In the genomic region with DNA sequence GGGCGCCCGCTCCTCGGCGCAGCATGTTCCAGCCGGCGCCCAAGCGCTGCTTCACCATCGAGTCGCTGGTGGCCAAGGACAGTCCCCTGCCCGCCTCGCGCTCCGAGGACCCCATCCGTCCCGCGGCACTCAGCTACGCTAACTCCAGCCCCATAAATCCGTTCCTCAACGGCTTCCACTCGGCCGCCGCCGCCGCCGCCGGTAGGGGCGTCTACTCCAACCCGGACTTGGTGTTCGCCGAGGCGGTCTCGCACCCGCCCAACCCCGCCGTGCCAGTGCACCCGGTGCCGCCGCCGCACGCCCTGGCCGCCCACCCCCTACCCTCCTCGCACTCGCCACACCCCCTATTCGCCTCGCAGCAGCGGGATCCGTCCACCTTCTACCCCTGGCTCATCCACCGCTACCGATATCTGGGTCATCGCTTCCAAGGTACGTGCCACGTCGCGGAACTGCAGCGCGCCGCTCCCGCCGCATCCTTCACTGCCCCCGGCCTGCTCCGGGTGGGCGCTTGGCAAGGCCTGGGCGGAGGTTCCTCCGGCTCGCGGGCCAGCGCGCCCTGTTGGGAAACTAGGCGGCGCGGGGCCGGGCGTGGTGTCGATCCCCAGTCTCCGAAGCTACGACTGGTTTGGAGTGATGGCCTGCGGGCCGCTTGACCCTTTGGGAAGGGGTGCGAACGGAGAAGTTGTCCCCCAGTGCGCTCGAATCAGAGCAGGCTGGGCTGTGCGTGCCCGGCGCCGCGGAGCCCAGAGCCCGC, we compare ENCODE assay signal across 8 cellular contexts. TPM values are rescaled to one million over a fixed set of nuclear protein-coding genes. Genes with fewer than 3 reads are reported as not detected.
DNase-seq lines count a peak whose midpoint lies in the region; TF ChIP-seq lines count a peak whose summit lies in the region.

No MANE protein-coding gene starts in this region.

- peaks cover 67% of the 10 kb centered on the region for H3K27me3 Mint-ChIP-seq in chondrocyte (ENCODE audit: low read depth)

- H3K9me3 Mint-ChIP-seq in chondrocyte (ENCODE audit: low read depth): no peaks in the 10 kb centered on the region

- peak overlapping the region; percentile 18 for H3K4me3 ChIP-seq in mesodermal cell (ENCODE audit: extremely low read depth, insufficient read depth, low read length, poor library complexity, severe bottlenecking)

- H3K27ac ChIP-seq in mesodermal cell (ENCODE audit: low read depth, low read length, severe bottlenecking): no peak overlapping the region

- peaks cover 40% of the 10 kb centered on the region for H3K4me1 Mint-ChIP-seq in chondrocyte (ENCODE audit: low read depth)

- WGBS in mesodermal cell (ENCODE audit: insufficient coverage in 2 of 2), 2 experiments: 0% methylated on average over 79 to 87 of the region's 88 CpGs

- peak; percentile 42 for TF ChIP-seq CTCF in chondrocyte (IDR thresholded peaks at IDR 0.05)

- H3K27ac Mint-ChIP-seq in chondrocyte (ENCODE audit: unreplicated experiment): no peak overlapping the region

- peaks cover 27% of the 10 kb centered on the region for H3K4me1 ChIP-seq in mesodermal cell (ENCODE audit: control insufficient read depth, insufficient read depth, low read length, poor library complexity, severe bottlenecking)

- DNase-seq in stimulated activated CD4-positive, alpha-beta T cell treated with anti-CD3 and anti-CD28 coated beads, TNF-alpha, amount 100 ng/mL, for 24 hours (ENCODE audit: low read depth in 3 of 3): peak in 2 of 3 experiments; percentile 9 to 42
- DNase-seq in stimulated activated CD4-positive, alpha-beta T cell treated with anti-CD3 and anti-CD28 coated beads, Interleukin-12 subunit alpha, Interleukin-12 subunit beta, amount 100 ng/mL, for 4 hours: no peak
- DNase-seq in chondrocyte (ENCODE audit: low spot score) (no peak), DMS53 (lab: John Stamatoyannopoulos, UW) (no peak), DMS53 treated with DMSO at 0.1 percent for 48 hours (lab: John Stamatoyannopoulos, UW; ENCODE audit: unreplicated experiment) (no peak), NCI-H345 (lab: John Stamatoyannopoulos, UW) (no peak), COLO668 (lab: John Stamatoyannopoulos, UW; ENCODE audit: unreplicated experiment) (no peak)

- H3K36me3 ChIP-seq in mesodermal cell (ENCODE audit: control insufficient read depth, insufficient read depth, low read length): no peaks in the 10 kb centered on the region

- peaks cover 3% of the 10 kb centered on the region for H3K36me3 Mint-ChIP-seq in chondrocyte (ENCODE audit: low read depth)

- H3K9me3 ChIP-seq in mesodermal cell (ENCODE audit: control insufficient read depth, low read length): no peaks in the 10 kb centered on the region

- H3K4me3 Mint-ChIP-seq in chondrocyte (ENCODE audit: unreplicated experiment): peak overlapping the region; percentile 41

RNA-seq across cellular contexts. Expression of gene EMX2, which starts 0.9 kb away (rescaled TPM):
- 4.7 TPM in 1 of 3 replicates, not detected in the others for total RNA-seq in chondrocyte
- not detected for polyA plus RNA-seq in mesodermal cell (2013, experiment 1 of 2)
- polyA plus RNA-seq in mesodermal cell (2013, experiment 2 of 2): 0.20 TPM

Comparison
In these comparisons a context has a peak if more than half of its experiments do, and no peak if none do; other contexts are left out.
1. DNase-seq: peak in stimulated activated CD4-positive, alpha-beta T cell treated with anti-CD3 and anti-CD28 coated beads, TNF-alpha, amount 100 ng/mL, for 24 hours (2 of 3); none in stimulated activated CD4-positive, alpha-beta T cell treated with anti-CD3 and anti-CD28 coated beads, Interleukin-12 subunit alpha, Interleukin-12 subunit beta, amount 100 ng/mL, for 4 hours (single experiment), chondrocyte (single experiment), DMS53 (single experiment), DMS53 treated with DMSO at 0.1 percent for 48 hours (single experiment), NCI-H345 (single experiment) and COLO668 (single experiment).